In genomic region chr1:154730251-154730650, GRCh38 we compare ENCODE assay signal across 9 cellular contexts.
DNase-seq lines count a peak whose midpoint lies in the region; ATAC-seq and TF ChIP-seq lines count a peak whose summit lies in the region.
"Had no signal": no experiment of that assay in that cellular context is flagged by ENCODE, and none has a peak within 500 bp of the region (broad histone marks: within the 10 kb centered on the region; RNA-seq: fewer than 3 reads in every experiment).

No MANE protein-coding gene starts in this region.

- no peak for TF ChIP-seq CTCF in hepatocyte (IDR thresholded peaks at IDR 0.05; ENCODE audit: poor library complexity)
- no peak for TF ChIP-seq CTCF in transverse colon (IDR thresholded peaks at IDR 0.05)

- H3K27me3 Mint-ChIP-seq in T-cell: peaks cover 0 to 19% of the 10 kb centered on the region in 2 donors

- no peak overlapping the region for H3K4me2 ChIP-seq in hepatocyte

- TF ChIP-seq POLR2A in transverse colon (IDR thresholded peaks at IDR 0.05): no peak

- no peaks in the 10 kb centered on the region for H4K20me1 ChIP-seq in hepatocyte (ENCODE audit: insufficient read depth, poor library complexity, severe bottlenecking)

- no peaks in the 10 kb centered on the region for H3K9me2 ChIP-seq in hepatocyte (replicated peaks; ENCODE audit: insufficient read depth)

- no peaks in the 10 kb centered on the region for H3K79me2 ChIP-seq in hepatocyte

- H3K27ac ChIP-seq in hepatocyte (no peak overlapping the region), transverse colon (peak overlapping the region; percentile 40 to 80 (median 59))

- no peak overlapping the region for H3K4me3 Mint-ChIP-seq in T-cell

- H3K4me1 ChIP-seq in hepatocyte (ENCODE audit: insufficient read depth) (no peaks in the 10 kb centered on the region), transverse colon (peaks cover 8 to 27% (median 17%) of the 10 kb centered on the region in 4 donors)

- H3K9me3 Mint-ChIP-seq in T-cell: no peaks in the 10 kb centered on the region

- DNase-seq in NCI-H82 (lab: John Stamatoyannopoulos, UW) (peak; percentile 34), NCI-H82 treated with DMSO at 0.1 percent for 48 hours (lab: John Stamatoyannopoulos, UW; ENCODE audit: unreplicated experiment) (no peak), RPMI8226 (peak; percentile 35), hepatocyte (ENCODE audit: low spot score) (peak; percentile 35), transverse colon (no peak), T-cell (no peak), UCSD-AML1 (lab: John Stamatoyannopoulos, UW; ENCODE audit: unreplicated experiment) (no peak)
- no peak for DNase-seq in stimulated activated CD8-positive, alpha-beta memory T cell treated with anti-CD3 and anti-CD28 coated beads, Interleukin-4, amount 100 ng/mL, for 48 hours
- DNase-seq: GOT3 had no signal

- H3K9me3 ChIP-seq in hepatocyte (ENCODE audit: low read depth) (no peaks in the 10 kb centered on the region), transverse colon (no peaks in the 10 kb centered on the region)

- POLR2A ChIA-PET in T-cell (lab: Charles Lee): interaction anchor here in 1 of 2 donors (0.6 kb wide), 1 partner anchor 26 kb away, joined by 6 read pairs; no protein-coding TSS in a partner anchor

- H2AFZ ChIP-seq in hepatocyte: no peak overlapping the region

- no peaks in the 10 kb centered on the region for H3K36me3 Mint-ChIP-seq in T-cell

- H3K27me3 ChIP-seq in hepatocyte: no peaks in the 10 kb centered on the region
- no peaks in the 10 kb centered on the region for H3K27me3 ChIP-seq in transverse colon

- ATAC-seq in T-cell (replicated peaks in 1 of 4): no peak

- H3K4me3 ChIP-seq in hepatocyte: no peak overlapping the region
- H3K4me3 ChIP-seq in transverse colon: no peak overlapping the region

- H3K4me1 Mint-ChIP-seq in T-cell: peaks cover 0 to 9% (median 3%) of the 10 kb centered on the region in 3 donors

- TF ChIP-seq EP300 in transverse colon (IDR thresholded peaks at IDR 0.05; ENCODE audit: low read depth): no peak

- WGBS in hepatocyte (ENCODE audit: low lambda C conversion rate, missing lambda C conversion rate): 69% methylated on average over 1 of the region's 1 CpG
- 67 to 75% methylated on average over 1 of the region's 1 CpG for WGBS in transverse colon (ENCODE audit: low coverage in 1 of 2), 2 donors

- CTCF ChIA-PET in T-cell (lab: Charles Lee): no interaction called here

- H3K27ac Mint-ChIP-seq in T-cell: no peak overlapping the region

- intact Hi-C loops in transverse colon (cut with DNase I; ENCODE audit: low total_unique reads): no loop called here

- no peaks in the 10 kb centered on the region for H3K36me3 ChIP-seq in hepatocyte (replicated peaks; ENCODE audit: insufficient read depth, low read depth)
- H3K36me3 ChIP-seq in transverse colon: no peaks in the 10 kb centered on the region

- in situ Hi-C loops in transverse colon (cut with MboI; ENCODE audit: low pct_ligation_motif_present in 1 of 4, low pct_unique_long_range_greater_than_20kb in 1 of 4, low sequenced_read_pairs in 3 of 4): no loop called here

Comparison
In these comparisons a context has a peak if more than half of its experiments do, and no peak if none do; other contexts are left out.
1. DNase-seq: peak in NCI-H82 (single experiment), RPMI8226 (single experiment) and hepatocyte (single experiment); none in NCI-H82 treated with DMSO at 0.1 percent for 48 hours (single experiment), transverse colon (single experiment), stimulated activated CD8-positive, alpha-beta memory T cell treated with anti-CD3 and anti-CD28 coated beads, Interleukin-4, amount 100 ng/mL, for 48 hours (single experiment), T-cell (0 of 34) and UCSD-AML1 (single experiment).